8 cellular contexts compared by ENCODE assay signal in the genomic region with DNA sequence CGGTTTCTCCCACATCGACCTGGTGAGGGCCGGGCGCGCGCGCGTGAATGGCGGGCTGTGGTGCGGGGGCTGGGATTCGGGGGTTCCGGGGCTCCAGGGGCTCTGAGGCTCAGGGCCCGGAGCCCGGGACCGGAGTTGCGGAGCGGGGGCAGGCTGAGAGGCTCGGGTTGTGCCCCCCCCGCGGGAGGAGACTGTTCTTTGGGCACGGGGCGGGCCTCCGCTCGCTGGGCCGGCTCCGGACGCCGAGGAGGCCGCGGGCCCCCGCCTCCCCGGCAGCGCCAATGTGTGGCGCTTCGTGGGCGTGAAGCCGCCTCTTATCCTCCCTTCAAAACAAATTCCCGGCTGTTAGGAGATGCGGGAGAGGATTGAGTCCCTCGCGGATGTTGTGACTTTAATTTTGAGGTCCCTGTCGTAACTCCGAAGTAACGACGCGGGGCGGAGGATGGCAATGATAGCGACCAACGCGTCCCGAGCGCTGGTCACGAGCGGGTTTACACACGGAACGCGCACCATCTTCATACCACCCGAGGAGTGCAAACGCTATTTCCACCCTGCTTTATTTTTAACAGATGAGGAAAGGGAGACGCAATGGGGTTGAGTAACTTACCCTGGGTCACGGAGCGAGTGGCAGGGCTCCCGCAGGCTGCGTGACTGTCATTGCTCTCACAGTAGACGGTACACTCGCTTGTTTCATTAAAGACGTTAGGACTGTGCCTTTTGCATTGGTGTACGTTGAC. TPM values are rescaled to one million over a fixed set of nuclear protein-coding genes. Genes with fewer than 3 reads are reported as not detected.
DNase-seq lines count a peak whose midpoint lies in the region; ATAC-seq and TF ChIP-seq lines count a peak whose summit lies in the region.

No MANE protein-coding gene starts in this region.

- H3K4me3 ChIP-seq in DND-41 (ENCODE audit: low read depth in 1 of 2, low read length in 2 of 2) (peak overlapping the region; percentile 69 to 97), mononuclear cell (ENCODE audit: low read length) (peak overlapping the region; percentile 81), suprapubic skin (peak overlapping the region; percentile 100)

- peak overlapping the region; percentile 98 for H3K4me3 Mint-ChIP-seq in endothelial cell (ENCODE audit: unreplicated experiment)

- peaks cover 43% of the 10 kb centered on the region for H3K36me3 ChIP-seq in DND-41 (ENCODE audit: insufficient read depth, low read length)
- peaks cover 14% of the 10 kb centered on the region for H3K36me3 ChIP-seq in suprapubic skin

- peak; percentile 54 for ATAC-seq in DND-41 (ENCODE audit: insufficient read depth, low read depth)

- H3K27me3 Mint-ChIP-seq in endothelial cell (ENCODE audit: unreplicated experiment): peaks cover 9% of the 10 kb centered on the region

- TF ChIP-seq CTCF in DND-41 (IDR thresholded peaks at IDR 0.05; ENCODE audit: borderline replicate concordance, extremely low read depth, low read length, poor library complexity, severe bottlenecking) (no peak), GM20000 (IDR thresholded peaks at IDR 0.05; ENCODE audit: extremely low read depth, missing control alignments) (no peak), VCaP (conservative IDR thresholded peaks at IDR 0.05) (no peak), endothelial cell (IDR thresholded peaks at IDR 0.05; ENCODE audit: unreplicated experiment) (no peak), suprapubic skin (IDR thresholded peaks at IDR 0.05) (no peak)

- H3K4me2 ChIP-seq in DND-41 (ENCODE audit: insufficient read depth, low read length): peak overlapping the region; percentile 84

- peaks cover 62% of the 10 kb centered on the region for H3K79me2 ChIP-seq in DND-41 (ENCODE audit: insufficient read depth, low read length)

- H3K36me3 Mint-ChIP-seq in endothelial cell (ENCODE audit: low read depth, unreplicated experiment): peaks cover 9% of the 10 kb centered on the region

- H3K9ac ChIP-seq in DND-41 (ENCODE audit: low read depth, low read length): peak overlapping the region; percentile 92

- H3K4me1 ChIP-seq in DND-41 (ENCODE audit: insufficient read depth, low read length) (peaks cover 38% of the 10 kb centered on the region), mononuclear cell (ENCODE audit: insufficient read depth, low read length) (peaks cover 22% of the 10 kb centered on the region), suprapubic skin (peaks cover 34% of the 10 kb centered on the region)

- H3K9me3 ChIP-seq in DND-41 (ENCODE audit: insufficient read depth, low read length, severe bottlenecking): no peaks in the 10 kb centered on the region
- no peaks in the 10 kb centered on the region for H3K9me3 ChIP-seq in mononuclear cell (ENCODE audit: low read depth, low read length)
- no peaks in the 10 kb centered on the region for H3K9me3 ChIP-seq in suprapubic skin

- H3K27ac Mint-ChIP-seq in endothelial cell (ENCODE audit: unreplicated experiment): peak overlapping the region; percentile 97

- H3K27ac ChIP-seq in DND-41 (ENCODE audit: low read length) (peak overlapping the region; percentile 86), VCaP (peak overlapping the region; percentile 92), suprapubic skin (peak overlapping the region; percentile 98)

- no peak for TF ChIP-seq EP300 in suprapubic skin (IDR thresholded peaks at IDR 0.05)

- H3K27me3 ChIP-seq in DND-41 (ENCODE audit: insufficient read depth, low read length, poor library complexity) (no peaks in the 10 kb centered on the region), mononuclear cell (ENCODE audit: insufficient read depth, low read length) (no peaks in the 10 kb centered on the region), suprapubic skin (no peaks in the 10 kb centered on the region)

- DNase-seq in DND-41: peak; percentile 41
- peak; percentile 35 for DNase-seq in GM20000 (ENCODE audit: low spot score)
- DNase-seq in HT-29 (ENCODE audit: low spot score): peak; percentile 56
- peak; percentile 8 for DNase-seq in endothelial cell (ENCODE audit: low spot score)
- no peak for DNase-seq in suprapubic skin (ENCODE audit: low spot score in 2 of 2)
- DNase-seq in SW 1271 (lab: John Stamatoyannopoulos, UW): no peak

- H3K4me1 Mint-ChIP-seq in endothelial cell (ENCODE audit: unreplicated experiment): peaks cover 17% of the 10 kb centered on the region

- WGBS in suprapubic skin: 0% methylated on average over 50 of the region's 68 CpGs

- no peak for TF ChIP-seq POLR2A in suprapubic skin (IDR thresholded peaks at IDR 0.05)

- peak overlapping the region; percentile 75 for H2AFZ ChIP-seq in DND-41 (ENCODE audit: low read depth, low read length)

- no peaks in the 10 kb centered on the region for H3K9me3 Mint-ChIP-seq in endothelial cell (ENCODE audit: unreplicated experiment)

- peaks cover 46% of the 10 kb centered on the region for H4K20me1 ChIP-seq in DND-41 (ENCODE audit: insufficient read depth, low read length)

RNA-seq across cellular contexts. Expression of gene UBA2, which starts 0.5 kb away (rescaled TPM):
- total RNA-seq in HT-29 (2014; rRNA removed; shearing (Covaris generic)): 160 and 174 TPM in 2 replicates
- 93.5 TPM for total RNA-seq in endothelial cell (ENCODE audit: unreplicated experiment)
- total RNA-seq in mononuclear cell: 104 TPM
- total RNA-seq in suprapubic skin: 10 to 100 TPM; 60.5 to 98.6 (median 84.7) TPM

RNA-seq across cellular contexts. Expression of gene PDCD2L, which starts 24.5 kb away (rescaled TPM):
- total RNA-seq in HT-29 (2014; rRNA removed; shearing (Covaris generic)): 83.2 and 89.6 TPM in 2 replicates
- total RNA-seq in endothelial cell (ENCODE audit: unreplicated experiment): 10.3 TPM
- 4.6 TPM for total RNA-seq in mononuclear cell
- total RNA-seq in suprapubic skin: 10 to 100 TPM in 3 of 4 donors, 1 to 10 TPM in 1; 5.9 to 20.3 (median 14.7) TPM

RNA-seq across cellular contexts. Expression of gene WTIP, which starts 52.8 kb away (rescaled TPM):
- total RNA-seq in HT-29 (2014; rRNA removed; shearing (Covaris generic)): 2.1 and 3.9 TPM in 2 replicates
- total RNA-seq in endothelial cell (ENCODE audit: unreplicated experiment) (17.6 TPM), mononuclear cell (0.31 TPM), suprapubic skin (10 to 100 TPM in 2 of 4 donors, 1 to 10 TPM in 2; 8.7 to 15.7 (median 12.5) TPM)

Comparison
In these comparisons a context has a peak if more than half of its experiments do, and no peak if none do; other contexts are left out.
1. DNase-seq: peak in DND-41 (single experiment), GM20000 (single experiment), HT-29 (single experiment) and endothelial cell (single experiment); none in suprapubic skin (0 of 2) and SW 1271 (0 of 2).
2. Peak in every context shown above with its lines, with median percentiles within 50 percentile points of each other: H3K27ac ChIP-seq and H3K4me3 ChIP-seq.